1 cellular context compared by ENCODE assay signal in genomic region chr2:64814007-64814406, GRCh38.
TF ChIP-seq lines count a peak whose summit lies in the region.

No MANE protein-coding gene starts in this region.

TF ChIP-seq in GM23338, 12 proteins besides CTCF, POLR2A, EP300 and RAD21 (continued from another document):
- TF ChIP-seq REST (IDR thresholded peaks at IDR 0.05; ENCODE audit: unreplicated experiment), result no peak
- no peak for TF ChIP-seq STAT1 (IDR thresholded peaks at IDR 0.05; ENCODE audit: unreplicated experiment)
- no peak for TF ChIP-seq POLR2AphosphoS5 (IDR thresholded peaks at IDR 0.05; ENCODE audit: low read depth)
- no peak for TF ChIP-seq CREB1 (CRISPR knock-in tag; IDR thresholded peaks at IDR 0.05; ENCODE audit: low read depth)
- TF ChIP-seq NANOG (IDR thresholded peaks at IDR 0.05; ENCODE audit: borderline replicate concordance), result no peak
- TF ChIP-seq JUNB (IDR thresholded peaks at IDR 0.05; ENCODE audit: unreplicated experiment), result no peak
- no peak for TF ChIP-seq ZNF331 (CRISPR knock-in tag; IDR thresholded peaks at IDR 0.05; ENCODE audit: low read depth)
- no peak for TF ChIP-seq EZH2 (IDR thresholded peaks at IDR 0.05; ENCODE audit: low read depth, unreplicated experiment)
- no peak for TF ChIP-seq ZNF462 (CRISPR knock-in tag; IDR thresholded peaks at IDR 0.05)
